ENCODE assay signal across 2 cellular contexts in the genomic region with DNA sequence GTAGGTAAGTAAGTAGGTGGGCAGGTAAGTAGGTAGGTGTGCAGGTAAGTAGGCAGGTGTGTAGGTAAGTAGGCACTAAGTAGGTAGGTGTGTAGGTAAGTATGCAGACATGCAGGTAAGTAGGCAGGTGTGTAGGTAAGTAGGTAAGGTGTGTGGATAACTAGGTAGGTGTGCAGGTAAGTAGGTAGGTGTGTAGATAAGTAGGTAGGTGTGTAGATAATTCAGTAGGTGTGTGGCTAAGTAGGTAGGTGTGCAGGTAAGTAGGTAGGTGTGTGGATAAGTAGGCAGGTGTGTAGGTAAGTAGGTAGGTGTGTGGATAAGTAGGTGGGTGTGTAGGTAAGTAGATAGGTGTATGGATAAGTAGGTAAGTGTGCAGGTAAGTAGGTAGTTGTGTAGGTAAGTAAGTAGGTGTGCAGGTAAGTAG.
TF ChIP-seq lines count a peak whose summit lies in the region.

No MANE protein-coding gene starts in this region.

TF ChIP-seq in IMR-90, 13 proteins besides CTCF, POLR2A, EP300 and RAD21:
- TF ChIP-seq MAZ (IDR thresholded peaks at IDR 0.05; ENCODE audit: borderline replicate concordance, low read depth, low read length) (no peak), BHLHE40 (IDR thresholded peaks at IDR 0.05; ENCODE audit: low read depth, low read length) (no peak), FOS (IDR thresholded peaks at IDR 0.05; ENCODE audit: low read depth, low read length) (no peak), RFX5 (IDR thresholded peaks at IDR 0.05; ENCODE audit: low read depth, low read length) (no peak), NFE2L2 (IDR thresholded peaks at IDR 0.05; ENCODE audit: low read depth, low read length) (no peak), MAFK (IDR thresholded peaks at IDR 0.05; ENCODE audit: low read depth, low read length) (no peak), MXI1 (IDR thresholded peaks at IDR 0.05; ENCODE audit: borderline replicate concordance, low read depth, low read length) (no peak), CHD1 (IDR thresholded peaks at IDR 0.05; ENCODE audit: low read depth, low read length) (no peak), CEBPB (IDR thresholded peaks at IDR 0.05; ENCODE audit: low read depth, low read length) (no peak), SMC3 (IDR thresholded peaks at IDR 0.05; ENCODE audit: low read depth, low read length) (no peak)
- TF ChIP-seq, protein P1, sequence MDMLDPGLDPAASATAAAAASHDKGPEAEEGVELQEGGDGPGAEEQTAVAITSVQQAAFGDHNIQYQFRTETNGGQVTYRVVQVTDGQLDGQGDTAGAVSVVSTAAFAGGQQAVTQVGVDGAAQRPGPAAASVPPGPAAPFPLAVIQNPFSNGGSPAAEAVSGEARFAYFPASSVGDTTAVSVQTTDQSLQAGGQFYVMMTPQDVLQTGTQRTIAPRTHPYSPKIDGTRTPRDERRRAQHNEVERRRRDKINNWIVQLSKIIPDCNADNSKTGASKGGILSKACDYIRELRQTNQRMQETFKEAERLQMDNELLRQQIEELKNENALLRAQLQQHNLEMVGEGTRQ (IDR thresholded peaks at IDR 0.05; ENCODE audit: low read depth, low read length) = no peak
- TF ChIP-seq, protein P2, sequence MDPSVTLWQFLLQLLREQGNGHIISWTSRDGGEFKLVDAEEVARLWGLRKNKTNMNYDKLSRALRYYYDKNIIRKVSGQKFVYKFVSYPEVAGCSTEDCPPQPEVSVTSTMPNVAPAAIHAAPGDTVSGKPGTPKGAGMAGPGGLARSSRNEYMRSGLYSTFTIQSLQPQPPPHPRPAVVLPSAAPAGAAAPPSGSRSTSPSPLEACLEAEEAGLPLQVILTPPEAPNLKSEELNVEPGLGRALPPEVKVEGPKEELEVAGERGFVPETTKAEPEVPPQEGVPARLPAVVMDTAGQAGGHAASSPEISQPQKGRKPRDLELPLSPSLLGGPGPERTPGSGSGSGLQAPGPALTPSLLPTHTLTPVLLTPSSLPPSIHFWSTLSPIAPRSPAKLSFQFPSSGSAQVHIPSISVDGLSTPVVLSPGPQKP (IDR thresholded peaks at IDR 0.05; ENCODE audit: borderline replicate concordance, low read depth, low read length) = no peak

TF ChIP-seq in H1, 55 proteins besides CTCF, POLR2A, EP300 and RAD21:
- TF ChIP-seq CBX8 (IDR thresholded peaks at IDR 0.05; ENCODE audit: borderline replicate concordance, low read depth, low read length) = no peak
- no peak for TF ChIP-seq BACH1 (IDR thresholded peaks at IDR 0.05; ENCODE audit: low read length)
- no peak for TF ChIP-seq SIN3A (conservative IDR thresholded peaks at IDR 0.05 in 1 of 2, IDR thresholded peaks at IDR 0.05 in 1 of 2; ENCODE audit: low read depth in 1 of 2, low read length in 2 of 2)
- no peak for TF ChIP-seq RBBP5 (IDR thresholded peaks at IDR 0.05; ENCODE audit: borderline replicate concordance, low read depth, low read length)
- no peak for TF ChIP-seq TBP (IDR thresholded peaks at IDR 0.05; ENCODE audit: low read depth, low read length)
- TF ChIP-seq, protein P3, sequence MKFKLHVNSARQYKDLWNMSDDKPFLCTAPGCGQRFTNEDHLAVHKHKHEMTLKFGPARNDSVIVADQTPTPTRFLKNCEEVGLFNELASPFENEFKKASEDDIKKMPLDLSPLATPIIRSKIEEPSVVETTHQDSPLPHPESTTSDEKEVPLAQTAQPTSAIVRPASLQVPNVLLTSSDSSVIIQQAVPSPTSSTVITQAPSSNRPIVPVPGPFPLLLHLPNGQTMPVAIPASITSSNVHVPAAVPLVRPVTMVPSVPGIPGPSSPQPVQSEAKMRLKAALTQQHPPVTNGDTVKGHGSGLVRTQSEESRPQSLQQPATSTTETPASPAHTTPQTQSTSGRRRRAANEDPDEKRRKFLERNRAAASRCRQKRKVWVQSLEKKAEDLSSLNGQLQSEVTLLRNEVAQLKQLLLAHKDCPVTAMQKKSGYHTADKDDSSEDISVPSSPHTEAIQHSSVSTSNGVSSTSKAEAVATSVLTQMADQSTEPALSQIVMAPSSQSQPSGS (IDR thresholded peaks at IDR 0.05; ENCODE audit: low read length) = no peak
- no peak for TF ChIP-seq ZNF274 (IDR thresholded peaks at IDR 0.05; ENCODE audit: borderline replicate concordance, extremely low read depth, low read length)
- TF ChIP-seq EGR1 (IDR thresholded peaks at IDR 0.05; ENCODE audit: borderline replicate concordance, low read depth, low read length) = no peak
- TF ChIP-seq SP4 (IDR thresholded peaks at IDR 0.05; ENCODE audit: low read length) = no peak
- TF ChIP-seq KDM4A (IDR thresholded peaks at IDR 0.05; ENCODE audit: low read depth, low read length, severe bottlenecking) = no peak
- TF ChIP-seq HDAC6 (IDR thresholded peaks at IDR 0.05; ENCODE audit: low read depth, low read length) = no peak
- TF ChIP-seq, protein P4, sequence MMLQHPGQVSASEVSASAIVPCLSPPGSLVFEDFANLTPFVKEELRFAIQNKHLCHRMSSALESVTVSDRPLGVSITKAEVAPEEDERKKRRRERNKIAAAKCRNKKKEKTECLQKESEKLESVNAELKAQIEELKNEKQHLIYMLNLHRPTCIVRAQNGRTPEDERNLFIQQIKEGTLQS (IDR thresholded peaks at IDR 0.05; ENCODE audit: insufficient read depth, low read depth, low read length) = no peak
- TF ChIP-seq TAF7 (optimal IDR thresholded peaks at IDR 0.05; ENCODE audit: borderline replicate concordance, low read depth, low read length) = no peak
- no peak for TF ChIP-seq TEAD4 (IDR thresholded peaks at IDR 0.05; ENCODE audit: low read depth, low read length)
- TF ChIP-seq KDM5A (IDR thresholded peaks at IDR 0.05; ENCODE audit: low read length) = no peak
